In the genomic region with DNA sequence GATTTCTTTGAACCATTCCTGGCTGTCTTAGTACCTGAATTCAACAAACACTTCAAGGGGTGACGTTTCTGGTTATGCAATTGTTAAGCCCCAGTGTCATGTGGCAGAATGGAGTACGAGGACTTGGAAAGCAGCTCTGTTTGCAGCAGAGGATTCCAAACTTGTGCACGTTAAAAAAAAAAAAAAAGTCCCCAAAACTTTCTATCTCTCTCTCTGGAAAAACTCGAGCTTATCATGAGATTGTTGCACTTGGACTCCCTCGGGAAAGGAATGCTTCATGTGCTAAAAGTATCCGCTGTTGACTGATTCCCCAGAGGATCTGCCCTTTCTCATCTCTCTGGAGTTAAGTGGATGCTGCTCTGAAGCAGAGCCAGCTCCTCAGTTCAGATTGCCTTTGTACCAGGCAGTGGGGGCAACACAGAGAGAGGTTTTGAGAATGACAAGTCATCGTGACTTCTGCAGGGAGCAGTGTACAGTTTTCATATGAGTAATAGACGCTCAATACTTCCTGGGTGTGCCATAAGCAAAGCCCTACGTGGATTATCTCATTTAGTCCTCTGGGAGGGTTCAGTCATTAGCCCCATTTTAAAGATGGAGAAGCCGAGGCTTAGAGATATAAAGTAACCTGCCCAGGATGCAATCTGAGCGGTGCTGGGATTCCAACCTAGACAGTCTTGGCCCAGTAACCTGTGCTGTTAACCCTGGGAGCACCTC, we compare ENCODE assay signal across 8 cellular contexts. TPM values are rescaled to one million over a fixed set of nuclear protein-coding genes. Genes with fewer than 3 reads are reported as not detected.
DNase-seq lines count a peak whose midpoint lies in the region; ATAC-seq and TF ChIP-seq lines count a peak whose summit lies in the region.

No MANE protein-coding gene starts in this region.

- H3K27me3 ChIP-seq in esophagus muscularis mucosa (no peaks in the 10 kb centered on the region), thyroid gland (no peaks in the 10 kb centered on the region), endodermal cell (ENCODE audit: control insufficient read depth, insufficient read depth, low read length, poor library complexity, severe bottlenecking) (no peaks in the 10 kb centered on the region)

- intact Hi-C loops in esophagus muscularis mucosa (cut with DNase I), result no loop called here
- intact Hi-C loops in thyroid gland (cut with DNase I), result no loop called here

- no peak overlapping the region for H3K27ac Mint-ChIP-seq in endodermal cell

- H3K36me3 ChIP-seq in esophagus muscularis mucosa, result peaks cover 4 to 49% (median 24%) of the 10 kb centered on the region in 4 donors
- no peaks in the 10 kb centered on the region for H3K36me3 ChIP-seq in thyroid gland
- H3K36me3 ChIP-seq in endodermal cell (ENCODE audit: control insufficient read depth, insufficient read depth, low read length), result no peaks in the 10 kb centered on the region

- peaks cover 24% of the 10 kb centered on the region for H3K4me1 Mint-ChIP-seq in endodermal cell

- WGBS in esophagus muscularis mucosa, result 36% methylated on average over 9 of the region's 11 CpGs
- 42 to 54% methylated on average over 11 of the region's 11 CpGs for WGBS in thyroid gland, 2 donors
- 91% methylated on average over 9 to 11 of the region's 11 CpGs for WGBS in endodermal cell (ENCODE audit: insufficient coverage in 1 of 2, insufficient read length in 1 of 2), 2 experiments

- ATAC-seq in GM19467 (IDR thresholded peaks at IDR 0.05; ENCODE audit: unreplicated experiment) (peak; percentile 57), HG03521 (IDR thresholded peaks at IDR 0.05; ENCODE audit: unreplicated experiment) (peak; percentile 66)

- H3K4me3 Mint-ChIP-seq in endodermal cell, result no peak overlapping the region

- DNase-seq in GM10248 (ENCODE audit: extremely low spot score) (peak; percentile 73), esophagus muscularis mucosa (ENCODE audit: extremely low spot score) (no peak), thyroid gland (peak; percentile 61 to 69), OCI-M2 (lab: John Stamatoyannopoulos, UW; ENCODE audit: unreplicated experiment) (no peak), endodermal cell (no peak), NCI-H2081 treated with DMSO at 0.1 percent for 48 hours (lab: John Stamatoyannopoulos, UW) (no peak)

- POLR2A ChIA-PET in GM10248 (lab: Yijun Ruan, JAX), result no interaction called here

- TF ChIP-seq CTCF in GM10248 (IDR thresholded peaks at IDR 0.05; ENCODE audit: control extremely low read depth, extremely low read depth, low read depth, missing control alignments) (no peak), esophagus muscularis mucosa (IDR thresholded peaks at IDR 0.05) (no peak), thyroid gland (IDR thresholded peaks at IDR 0.05) (no peak), endodermal cell (conservative IDR thresholded peaks at IDR 0.05) (no peak)

- H3K9me3 Mint-ChIP-seq in endodermal cell, result no peaks in the 10 kb centered on the region

- H3K27ac ChIP-seq in esophagus muscularis mucosa (replicated peaks in 1 of 4) (peak overlapping the region; percentile 89 to 92 (median 91)), thyroid gland (peak overlapping the region; percentile 87 to 97 (median 90)), endodermal cell (ENCODE audit: low read depth, low read length) (no peak overlapping the region)

- no peaks in the 10 kb centered on the region for H3K9me3 ChIP-seq in esophagus muscularis mucosa
- H3K9me3 ChIP-seq in thyroid gland, result no peaks in the 10 kb centered on the region
- H3K9me3 ChIP-seq in endodermal cell (ENCODE audit: control insufficient read depth, low read length), result no peaks in the 10 kb centered on the region

- no peaks in the 10 kb centered on the region for H3K27me3 Mint-ChIP-seq in endodermal cell (ENCODE audit: insufficient read depth)

- H3K4me3 ChIP-seq in esophagus muscularis mucosa (no peak overlapping the region), thyroid gland (replicated peaks in 1 of 3) (no peak overlapping the region), endodermal cell (ENCODE audit: low read length) (no peak overlapping the region)

- CTCF ChIA-PET in GM10248 (lab: Yijun Ruan, JAX), result interaction anchor here (0.7 to 1.2 kb wide), 6 partner anchors 18 to 673 kb away, joined by 3 to 5 read pairs (median 3); no protein-coding TSS in a partner anchor

- H3K36me3 Mint-ChIP-seq in endodermal cell (ENCODE audit: low read depth), result peaks cover 2% of the 10 kb centered on the region

- H3K4me1 ChIP-seq in esophagus muscularis mucosa, result peaks cover 59 to 96% (median 86%) of the 10 kb centered on the region in 4 donors
- H3K4me1 ChIP-seq in thyroid gland, result peaks cover 26 to 45% of the 10 kb centered on the region in 2 donors
- H3K4me1 ChIP-seq in endodermal cell (ENCODE audit: control insufficient read depth, insufficient read depth, low read length), result peaks cover 17% of the 10 kb centered on the region

- TF ChIP-seq POLR2A in esophagus muscularis mucosa (IDR thresholded peaks at IDR 0.05; ENCODE audit: low read depth), result no peak
- TF ChIP-seq POLR2A in thyroid gland (IDR thresholded peaks at IDR 0.05), result peak in 1 of 2 donors; percentile 29

- peak; percentile 66 for TF ChIP-seq EP300 in esophagus muscularis mucosa (IDR thresholded peaks at IDR 0.05)

- no peak overlapping the region for H3K9ac ChIP-seq in endodermal cell (ENCODE audit: extremely low read depth, low read length, poor library complexity, severe bottlenecking)

RNA-seq across cellular contexts. Expression of gene TMOD1, which starts 28.1 kb away (rescaled TPM):
- 10 to 100 TPM; 68.4 to 97.6 (median 71.6) TPM for total RNA-seq in esophagus muscularis mucosa
- 10 to 100 TPM; 33.4 to 38.6 (median 37.0) TPM for total RNA-seq in thyroid gland
- 1 to 10 TPM; 3.6 to 7.1 TPM for total RNA-seq in endodermal cell
- polyA plus RNA-seq in endodermal cell (2013, experiment 1 of 2), result 1.9 TPM
- polyA plus RNA-seq in endodermal cell (2013, experiment 2 of 2), result 2.6 TPM

Comparison
In these comparisons a context has a peak if more than half of its experiments do, and no peak if none do; other contexts are left out.
1. DNase-seq: peak in GM10248 (single experiment) and thyroid gland (2 of 2); none in esophagus muscularis mucosa (single experiment), OCI-M2 (single experiment), endodermal cell (single experiment) and NCI-H2081 treated with DMSO at 0.1 percent for 48 hours (single experiment).
2. RNA of gene TMOD1, which starts 28.1 kb away (total RNA-seq): 68.4 to 97.6 TPM in esophagus muscularis mucosa and 33.4 to 38.6 TPM in thyroid gland; 3.6 to 7.1 TPM in endodermal cell; every median in the first group is over 4 times any median in the second.